Comparison of ENCODE assay signal across 15 cellular contexts in the genomic region with DNA sequence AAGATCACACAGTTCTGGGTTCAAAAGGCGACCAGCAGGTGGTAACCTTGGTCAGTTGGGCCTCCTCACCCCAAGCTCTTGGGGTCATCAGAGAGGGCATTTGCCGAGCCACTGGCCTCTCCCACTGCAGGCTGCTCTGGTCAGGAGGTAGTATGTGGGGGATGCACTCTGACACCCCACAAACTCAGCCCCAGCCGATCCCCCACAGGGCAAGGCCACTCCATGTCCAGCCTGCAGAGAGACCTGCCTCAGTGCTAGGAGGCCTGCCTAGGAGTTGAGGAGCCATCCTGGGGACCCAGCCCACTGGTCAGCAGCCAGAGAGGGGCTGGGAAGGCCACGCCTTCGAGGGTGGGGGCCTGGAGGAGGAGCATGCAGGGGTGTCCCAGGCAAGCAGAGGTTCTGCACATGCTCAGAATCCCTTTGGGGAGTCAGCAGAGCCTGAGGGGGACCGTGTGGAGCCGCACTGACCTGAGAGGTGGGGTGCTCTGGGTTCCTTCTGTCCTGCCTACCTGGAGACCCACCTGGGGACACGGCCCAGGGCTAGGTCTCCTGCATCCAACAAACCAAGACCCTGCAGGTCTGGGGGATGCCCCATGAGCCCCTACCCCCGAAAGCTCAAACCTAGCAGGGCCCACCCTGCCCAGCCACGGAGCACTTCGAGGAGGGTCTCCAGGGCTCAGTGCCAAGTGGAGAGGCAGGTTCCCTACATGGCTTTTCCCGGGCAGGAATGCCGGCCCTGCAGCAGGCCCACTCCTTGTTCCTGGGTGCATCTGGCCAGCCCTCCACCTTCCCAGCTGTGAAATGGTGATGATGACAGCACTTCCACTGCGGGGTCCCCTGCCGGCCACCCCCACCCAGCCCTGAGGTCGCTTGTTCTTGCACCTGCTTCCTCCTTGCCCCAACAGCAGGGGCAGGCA. TPM values are rescaled to one million over a fixed set of nuclear protein-coding genes. Genes with fewer than 3 reads are reported as not detected.
A peak's percentile ranks its signal among the peaks of the same experiment; 100 is the strongest.
DNase-seq lines count a peak whose midpoint lies in the region; ATAC-seq and TF ChIP-seq lines count a peak whose summit lies in the region.
"Had no signal": no experiment of that assay in that cellular context is flagged by ENCODE, and none has a peak within 500 bp of the region (broad histone marks: within the 10 kb centered on the region; RNA-seq: fewer than 3 reads in every experiment).

No MANE protein-coding gene starts in this region.

- TF ChIP-seq CTCF in activated B cell treated with CpG ODN at 0.5 μM for 24 hours (IDR thresholded peaks at IDR 0.05) = no peak

- CTCF ChIA-PET in activated B cell treated with CpG ODN at 0.5 μM for 24 hours (lab: Charles Lee) = no interaction called here

- intact Hi-C loops in activated B cell treated with CpG ODN at 0.5 μM for 24 hours (cut with micrococcal nuclease) = loop anchor here (10.0 kb wide), 1 partner anchor 574 kb away; a partner anchor contains a TSS
- intact Hi-C loops in Right ventricle myocardium superior (cut with DNase I) = no loop called here
- intact Hi-C loops in sciatic nerve (cut with DNase I) = no loop called here

- no peaks in the 10 kb centered on the region for H3K9me3 Mint-ChIP-seq in activated B cell treated with CpG ODN at 0.5 μM for 24 hours
- H3K9me3 Mint-ChIP-seq: GM23338 had no signal

- no peak overlapping the region for H3K27ac Mint-ChIP-seq in activated B cell treated with CpG ODN at 0.5 μM for 24 hours
- H3K27ac Mint-ChIP-seq: GM23338 had no signal

- H3K36me3 Mint-ChIP-seq in activated B cell treated with CpG ODN at 0.5 μM for 24 hours (ENCODE audit: low read depth) = no peaks in the 10 kb centered on the region

- H3K4me1 Mint-ChIP-seq in activated B cell treated with CpG ODN at 0.5 μM for 24 hours = peaks cover 2% of the 10 kb centered on the region
- H3K4me1 Mint-ChIP-seq: GM23338 had no signal

- H3K27me3 Mint-ChIP-seq in activated B cell treated with CpG ODN at 0.5 μM for 24 hours = no peaks in the 10 kb centered on the region

- peak; percentile 16 for DNase-seq in activated T-cell treated with anti-CD3 and anti-CD28 coated beads, Interleukin-2, amount 50 U/mL, for 1 hour
- DNase-seq in activated T-cell treated with anti-CD3 and anti-CD28 coated beads for 4 hours = no peak
- DNase-seq in activated B cell treated with CpG ODN at 0.5 μM for 24 hours = peak; percentile 12
- peak; percentile 38 for DNase-seq in Right ventricle myocardium superior
- DNase-seq in sciatic nerve (ENCODE audit: low spot score) = peak; percentile 55
- no peak for DNase-seq in stimulated activated naive CD8-positive, alpha-beta T cell treated with anti-CD3 and anti-CD28 coated beads, Interleukin-15, Interleukin-2, amounts not matched to agents 100 U/mL and 50 U/mL, for 24 hours
- DNase-seq: anterior cingulate cortex; KBM-7; mammary epithelial cell; NCI-H1417 treated with DMSO at 0.1 percent for 48 hours; NCI-H524; stimulated activated CD4-positive, alpha-beta T cell treated with anti-CD3 and anti-CD28 coated beads, Interleukin-12 subunit alpha, Interleukin-12 subunit beta, amount 100 ng/mL, for 4 hours had no signal

- ATAC-seq in activated B cell treated with CpG ODN at 0.5 μM for 24 hours (ENCODE audit: low read depth) = no peak
- ATAC-seq in Right ventricle myocardium superior (ENCODE audit: poor library complexity) = no peak
- no peak for ATAC-seq in sciatic nerve
- ATAC-seq in HG02763 (IDR thresholded peaks at IDR 0.05; ENCODE audit: unreplicated experiment) = no peak
- no peak for ATAC-seq in GM19463 (IDR thresholded peaks at IDR 0.05; ENCODE audit: unreplicated experiment)
- no peak for ATAC-seq in stimulated activated naive CD8-positive, alpha-beta T cell treated with anti-CD3 and anti-CD28 coated beads, Interleukin-15, Interleukin-2, amounts not matched to agents 100 U/mL and 50 U/mL, for 24 hours
- ATAC-seq: GM23338 had no signal

- POLR2A ChIA-PET in activated B cell treated with CpG ODN at 0.5 μM for 24 hours (lab: Charles Lee) = no interaction called here

- H3K4me3 Mint-ChIP-seq in activated B cell treated with CpG ODN at 0.5 μM for 24 hours = no peak overlapping the region
- H3K4me3 Mint-ChIP-seq: GM23338 had no signal

RNA-seq across cellular contexts. Expression of a gene that starts 58.5 kb away (rescaled TPM):
- total RNA-seq in activated B cell treated with CpG ODN at 0.5 μM for 24 hours (1.7 and 1.8 TPM in 2 replicates), Right ventricle myocardium superior (1.6 TPM), sciatic nerve (21.7 TPM)

Comparison
In these comparisons a context has a peak if more than half of its experiments do, and no peak if none do; other contexts are left out.
1. DNase-seq: peak in activated T-cell treated with anti-CD3 and anti-CD28 coated beads, Interleukin-2, amount 50 U/mL, for 1 hour (single experiment), activated B cell treated with CpG ODN at 0.5 μM for 24 hours (single experiment), Right ventricle myocardium superior (single experiment) and sciatic nerve (single experiment); none in activated T-cell treated with anti-CD3 and anti-CD28 coated beads for 4 hours (single experiment) and stimulated activated naive CD8-positive, alpha-beta T cell treated with anti-CD3 and anti-CD28 coated beads, Interleukin-15, Interleukin-2, amounts not matched to agents 100 U/mL and 50 U/mL, for 24 hours (single experiment).